In genomic region chr6:44247338-44248302, GRCh38 we compare ENCODE assay signal across 8 cellular contexts. TPM values are rescaled to one million over a fixed set of nuclear protein-coding genes. Genes with fewer than 3 reads are reported as not detected.
DNase-seq lines count a peak whose midpoint lies in the region; ATAC-seq and TF ChIP-seq lines count a peak whose summit lies in the region.

No MANE protein-coding gene starts in this region.

- DNase-seq in NCI-H82 (lab: John Stamatoyannopoulos, UW), result peak; percentile 66
- no peak for DNase-seq in NCI-H82 treated with DMSO at 0.1 percent for 48 hours (lab: John Stamatoyannopoulos, UW; ENCODE audit: unreplicated experiment)
- DNase-seq in SJSA1 (ENCODE audit: low read depth in 1 of 2, low spot score in 2 of 2), result peak; percentile 73 to 78
- peak; percentile 92 for DNase-seq in activated naive CD4-positive, alpha-beta T cell treated with anti-CD3 and anti-CD28 coated beads for 36 hours
- DNase-seq in glutamatergic neuron, result peak; percentile 82
- no peak for DNase-seq in osteocyte (ENCODE audit: extremely low spot score, unreplicated experiment)
- DNase-seq in testis, result peak; percentile 78

- H3K4me1 ChIP-seq in SJSA1 (replicated peaks), result peaks cover 24% of the 10 kb centered on the region
- peaks cover 9% of the 10 kb centered on the region for H3K4me1 ChIP-seq in testis

- peak overlapping the region; percentile 95 for H3K4me3 Mint-ChIP-seq in activated naive CD4-positive, alpha-beta T cell treated with anti-CD3 and anti-CD28 coated beads for 36 hours
- H3K4me3 Mint-ChIP-seq in glutamatergic neuron (ENCODE audit: unreplicated experiment), result peak overlapping the region; percentile 98
- peak overlapping the region; percentile 93 for H3K4me3 Mint-ChIP-seq in osteocyte (ENCODE audit: unreplicated experiment)

- H3K4me3 ChIP-seq in SJSA1 (peak overlapping the region; percentile 71), testis (peak overlapping the region; percentile 100)

- intact Hi-C loops in activated naive CD4-positive, alpha-beta T cell treated with anti-CD3 and anti-CD28 coated beads for 36 hours (cut with micrococcal nuclease), result loop anchor here (1.0 kb wide), 3 partner anchors 9 to 66 kb away; partner anchors contain the start of genes AARS2 and SLC29A1
- intact Hi-C loops in testis (cut with DNase I; ENCODE audit: low total_unique reads), result no loop called here

- no peaks in the 10 kb centered on the region for H3K27me3 ChIP-seq in SJSA1 (replicated peaks)
- H3K27me3 ChIP-seq in testis, result no peaks in the 10 kb centered on the region

- H3K4me1 Mint-ChIP-seq in activated naive CD4-positive, alpha-beta T cell treated with anti-CD3 and anti-CD28 coated beads for 36 hours (ENCODE audit: low read depth), result peaks cover 52% of the 10 kb centered on the region
- H3K4me1 Mint-ChIP-seq in glutamatergic neuron (ENCODE audit: low read depth, unreplicated experiment) (peaks cover 28% of the 10 kb centered on the region), osteocyte (ENCODE audit: unreplicated experiment) (peaks cover 31% of the 10 kb centered on the region)

- no peak for TF ChIP-seq POLR2A in testis (IDR thresholded peaks at IDR 0.05)

- CTCF ChIA-PET in activated naive CD4-positive, alpha-beta T cell treated with anti-CD3 and anti-CD28 coated beads for 36 hours (lab: Charles Lee), result interaction anchor here (1.3 to 8.0 kb wide), 6 partner anchors 8 to 75 kb away, joined by 3 to 66 read pairs (median 6); partner anchors contain the start of gene SLC35B2

- H3K27ac Mint-ChIP-seq in activated naive CD4-positive, alpha-beta T cell treated with anti-CD3 and anti-CD28 coated beads for 36 hours, result peak overlapping the region; percentile 97
- H3K27ac Mint-ChIP-seq in glutamatergic neuron (ENCODE audit: unreplicated experiment) (peak overlapping the region; percentile 99), osteocyte (ENCODE audit: unreplicated experiment) (peak overlapping the region; percentile 96)

- WGBS in testis, 2 donors, result 0 to 1% methylated on average over 19 to 52 of the region's 52 CpGs

- peak; percentile 28 for ATAC-seq in HG03196 (IDR thresholded peaks at IDR 0.05; ENCODE audit: unreplicated experiment)

- H3K36me3 Mint-ChIP-seq in activated naive CD4-positive, alpha-beta T cell treated with anti-CD3 and anti-CD28 coated beads for 36 hours (ENCODE audit: low read depth), result peaks cover 57% of the 10 kb centered on the region
- peaks cover 16% of the 10 kb centered on the region for H3K36me3 Mint-ChIP-seq in glutamatergic neuron (ENCODE audit: unreplicated experiment)
- peaks cover 39% of the 10 kb centered on the region for H3K36me3 Mint-ChIP-seq in osteocyte (ENCODE audit: unreplicated experiment)

- peak overlapping the region; percentile 81 for H3K27ac ChIP-seq in SJSA1
- H3K27ac ChIP-seq in testis, result peak overlapping the region; percentile 100

- no peaks in the 10 kb centered on the region for H3K9me3 Mint-ChIP-seq in activated naive CD4-positive, alpha-beta T cell treated with anti-CD3 and anti-CD28 coated beads for 36 hours
- peaks cover 26% of the 10 kb centered on the region for H3K9me3 Mint-ChIP-seq in glutamatergic neuron (ENCODE audit: unreplicated experiment)
- H3K9me3 Mint-ChIP-seq in osteocyte (ENCODE audit: unreplicated experiment), result no peaks in the 10 kb centered on the region

- TF ChIP-seq CTCF in glutamatergic neuron (IDR thresholded peaks at IDR 0.05; ENCODE audit: partially characterized antibody, unreplicated experiment) (no peak), osteocyte (IDR thresholded peaks at IDR 0.05) (no peak), testis (IDR thresholded peaks at IDR 0.05) (peak in 1 of 3 experiments; percentile 1)

- peaks cover 4% of the 10 kb centered on the region for H3K27me3 Mint-ChIP-seq in activated naive CD4-positive, alpha-beta T cell treated with anti-CD3 and anti-CD28 coated beads for 36 hours (ENCODE audit: low read depth)
- peaks cover 25% of the 10 kb centered on the region for H3K27me3 Mint-ChIP-seq in glutamatergic neuron (ENCODE audit: unreplicated experiment)
- no peaks in the 10 kb centered on the region for H3K27me3 Mint-ChIP-seq in osteocyte (ENCODE audit: unreplicated experiment)

- peaks cover 57% of the 10 kb centered on the region for H3K36me3 ChIP-seq in SJSA1
- H3K36me3 ChIP-seq in testis (ENCODE audit: low read depth, missing control alignments), result no peaks in the 10 kb centered on the region

- H3K9me3 ChIP-seq in SJSA1 (replicated peaks), result no peaks in the 10 kb centered on the region
- no peaks in the 10 kb centered on the region for H3K9me3 ChIP-seq in testis

RNA-seq across cellular contexts. Expression of gene HSP90AB1, which starts 0.7 kb away (rescaled TPM):
- total RNA-seq in SJSA1 (2014; rRNA removed; shearing (Covaris generic)), result 1,415 and 1,548 TPM in 2 replicates
- total RNA-seq in activated naive CD4-positive, alpha-beta T cell treated with anti-CD3 and anti-CD28 coated beads for 36 hours, result 1,000 to 10,000 TPM; 1,951 to 2,044 TPM
- total RNA-seq in glutamatergic neuron (ENCODE audit: unreplicated experiment) (771 TPM), osteocyte (509 and 527 TPM in 2 replicates), testis (100 to 1,000 TPM; 480 to 610 TPM)
- polyA plus RNA-seq in testis (ENCODE audit: insufficient read depth, low read depth, low replicate concordance), result 602 TPM

RNA-seq across cellular contexts. Expression of gene SLC35B2, which starts 9.7 kb away (rescaled TPM):
- total RNA-seq in SJSA1 (2014; rRNA removed; shearing (Covaris generic)), result 89.9 and 107 TPM in 2 replicates
- 1 to 10 TPM; 7.2 to 7.3 TPM for total RNA-seq in activated naive CD4-positive, alpha-beta T cell treated with anti-CD3 and anti-CD28 coated beads for 36 hours
- total RNA-seq in glutamatergic neuron (ENCODE audit: unreplicated experiment) (71.8 TPM), osteocyte (77.0 and 88.4 TPM in 2 replicates), testis (10 to 100 TPM; 42.4 to 49.8 TPM)
- 32.1 TPM for polyA plus RNA-seq in testis (ENCODE audit: insufficient read depth, low read depth, low replicate concordance)

RNA-seq across cellular contexts. Expression of gene NFKBIE, which starts 17.7 kb away (rescaled TPM):
- total RNA-seq in SJSA1 (2014; rRNA removed; shearing (Covaris generic)), result 17.6 and 37.6 TPM in 2 replicates
- total RNA-seq in activated naive CD4-positive, alpha-beta T cell treated with anti-CD3 and anti-CD28 coated beads for 36 hours, result 1 to 10 TPM; 9.1 to 9.6 TPM
- 15.3 TPM for total RNA-seq in glutamatergic neuron (ENCODE audit: unreplicated experiment)
- total RNA-seq in osteocyte, result 11.1 and 13.1 TPM in 2 replicates
- 10 to 100 TPM; 18.3 to 29.2 TPM for total RNA-seq in testis
- 13.1 TPM for polyA plus RNA-seq in testis (ENCODE audit: insufficient read depth, low read depth, low replicate concordance)

RNA-seq across cellular contexts. Expression of gene TMEM151B, which starts 22.6 kb away (rescaled TPM):
- not detected in 2 replicates for total RNA-seq in SJSA1 (2014; rRNA removed; shearing (Covaris generic))
- not detected for total RNA-seq in activated naive CD4-positive, alpha-beta T cell treated with anti-CD3 and anti-CD28 coated beads for 36 hours
- total RNA-seq in glutamatergic neuron (ENCODE audit: unreplicated experiment) (51.3 TPM), osteocyte (0.08 TPM in 1 of 2 replicates, not detected in the other), testis (1 to 10 TPM; 1.6 to 2.8 TPM)
- 1.3 TPM for polyA plus RNA-seq in testis (ENCODE audit: insufficient read depth, low read depth, low replicate concordance)

RNA-seq across cellular contexts. Expression of gene SLC29A1, which starts 24.2 kb away (rescaled TPM):
- 6.7 and 11.0 TPM in 2 replicates for total RNA-seq in SJSA1 (2014; rRNA removed; shearing (Covaris generic))
- total RNA-seq in activated naive CD4-positive, alpha-beta T cell treated with anti-CD3 and anti-CD28 coated beads for 36 hours, result 10 to 100 TPM; 32.7 to 33.4 TPM
- 20.0 TPM for total RNA-seq in glutamatergic neuron (ENCODE audit: unreplicated experiment)
- total RNA-seq in osteocyte, result 130 and 135 TPM in 2 replicates
- total RNA-seq in testis, result 10 to 100 TPM; 51.3 to 70.0 TPM
- polyA plus RNA-seq in testis (ENCODE audit: insufficient read depth, low read depth, low replicate concordance), result 41.2 TPM

Comparison
In these comparisons a context has a peak if more than half of its experiments do, and no peak if none do; other contexts are left out.
1. DNase-seq: peak in NCI-H82 (single experiment), SJSA1 (2 of 2), activated naive CD4-positive, alpha-beta T cell treated with anti-CD3 and anti-CD28 coated beads for 36 hours (single experiment), glutamatergic neuron (single experiment) and testis (single experiment); none in NCI-H82 treated with DMSO at 0.1 percent for 48 hours (single experiment) and osteocyte (single experiment).
2. Peak in every context shown above with its lines, with median percentiles within 50 percentile points of each other: H3K27ac Mint-ChIP-seq and H3K4me3 Mint-ChIP-seq.